Comparison of ENCODE assay signal across 2 cellular contexts in genomic region chr13:27233964-27234363, GRCh38.
A peak's percentile ranks its signal among the peaks of the same experiment; 100 is the strongest.
TF ChIP-seq lines count a peak whose summit lies in the region.

No MANE protein-coding gene starts in this region.

TF ChIP-seq in HepG2, 621 proteins besides CTCF, POLR2A, EP300 and RAD21:
- no peak for TF ChIP-seq ZNF326 (CRISPR knock-in tag; IDR thresholded peaks at IDR 0.05; ENCODE audit: borderline replicate concordance)
- no peak for TF ChIP-seq ZZZ3 (CRISPR knock-in tag; IDR thresholded peaks at IDR 0.05; ENCODE audit: borderline replicate concordance)
- TF ChIP-seq CEBPB (IDR thresholded peaks at IDR 0.05; ENCODE audit: borderline replicate concordance, low read depth, low read length) = peak; percentile 66
- TF ChIP-seq ELF1 (CRISPR knock-in tag; IDR thresholded peaks at IDR 0.05) = no peak
- no peak for TF ChIP-seq PPARG (CRISPR knock-in tag; conservative IDR thresholded peaks at IDR 0.05)
- TF ChIP-seq ATF3 (CRISPR knock-in tag; IDR thresholded peaks at IDR 0.05) = no peak
- TF ChIP-seq SALL2 (CRISPR knock-in tag; IDR thresholded peaks at IDR 0.05) = no peak
- no peak for TF ChIP-seq ZNF280B (CRISPR knock-in tag; IDR thresholded peaks at IDR 0.05; ENCODE audit: borderline replicate concordance)

TF ChIP-seq in H1, 55 proteins besides CTCF, POLR2A, EP300 and RAD21:
- no peak for TF ChIP-seq GABPA (IDR thresholded peaks at IDR 0.05; ENCODE audit: borderline replicate concordance, insufficient read depth, low read length)
- TF ChIP-seq RBBP5 (IDR thresholded peaks at IDR 0.05; ENCODE audit: borderline replicate concordance, low read depth, low read length) = no peak
- peak; percentile 43; the same call in 1 of the 2 replicates for TF ChIP-seq CEBPB (IDR thresholded peaks at IDR 0.05; ENCODE audit: low read depth, low read length)
- TF ChIP-seq MAX (IDR thresholded peaks at IDR 0.05) = no peak
